Comparison of ENCODE assay signal across 12 cellular contexts in the genomic region with DNA sequence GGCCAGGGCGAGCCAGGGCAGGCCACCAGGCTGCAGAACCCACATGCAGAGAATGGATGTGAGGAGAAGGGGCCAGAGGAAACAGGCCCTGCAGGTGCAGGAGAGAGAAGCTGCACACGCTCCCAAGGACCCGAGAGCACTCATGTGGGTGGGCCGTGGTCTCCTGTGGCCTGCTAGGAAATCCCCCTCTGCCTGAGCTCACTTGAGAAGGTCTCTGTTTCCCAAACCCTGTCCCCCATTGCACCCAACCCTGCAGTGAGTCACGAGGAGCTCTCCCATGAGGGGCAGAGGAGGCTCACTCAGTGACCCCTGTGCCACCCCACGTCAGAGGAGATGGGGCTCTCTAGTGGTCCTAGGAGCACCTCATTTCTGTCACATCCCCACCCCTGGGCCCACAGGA.
DNase-seq lines count a peak whose midpoint lies in the region; ATAC-seq, FAIRE-seq and TF ChIP-seq lines count a peak whose summit lies in the region.
"Had no signal": no experiment of that assay in that cellular context is flagged by ENCODE, and none has a peak within 500 bp of the region (broad histone marks: within the 10 kb centered on the region; RNA-seq: fewer than 3 reads in every experiment).

No MANE protein-coding gene starts in this region.

- intact Hi-C loops in activated T-helper 2 cell treated with anti-CD3 and anti-CD28 coated beads, Interferon-gamma antibody, Interleukin-2, Interleukin-4, amounts not matched to agents 10 μg/mL and 5 μg/mL and 100 μg/mL, durations not matched to agents 14 hours and 24 hours and 36 hours (cut with micrococcal nuclease), result loop anchor here (5.0 kb wide), 1 partner anchor 175 kb away; no protein-coding TSS in a partner anchor
- intact Hi-C loops in right lobe of liver (cut with DNase I), result no loop called here

- no peaks in the 10 kb centered on the region for H3K36me3 Mint-ChIP-seq in activated T-helper 2 cell treated with anti-CD3 and anti-CD28 coated beads, Interferon-gamma antibody, Interleukin-2, Interleukin-4, amounts not matched to agents 10 μg/mL and 5 μg/mL and 100 μg/mL, durations not matched to agents 14 hours and 24 hours and 36 hours (ENCODE audit: low read depth)
- no peaks in the 10 kb centered on the region for H3K36me3 Mint-ChIP-seq in mesothelial cell of epicardium

- ATAC-seq in HG03354 (IDR thresholded peaks at IDR 0.05; ENCODE audit: poor library complexity, severe bottlenecking, unreplicated experiment) (peak; percentile 25), right lobe of liver (no peak)

- DNase-seq in GM10266 (ENCODE audit: extremely low spot score) (peak; percentile 79), mesothelial cell of epicardium (ENCODE audit: low spot score in 2 of 2, unreplicated experiment in 2 of 2) (no peak), HTR-8/SVneo (ENCODE audit: insufficient read length, low spot score) (no peak), right lobe of liver (no peak), LoVo (ENCODE audit: low spot score) (no peak)
- no peak for DNase-seq in activated T-helper 2 cell treated with anti-CD3 and anti-CD28 coated beads, Interferon-gamma antibody, Interleukin-2, Interleukin-4, amounts not matched to agents 10 μg/mL and 5 μg/mL and 100 μg/mL, durations not matched to agents 14 hours and 24 hours and 36 hours (ENCODE audit: low spot score)
- DNase-seq in stimulated activated CD4-positive, alpha-beta T cell treated with anti-CD3 and anti-CD28 coated beads, Interleukin-4, amount 100 ng/mL, for 1 hour, result peak; percentile 71
- DNase-seq: caudate nucleus, glutamatergic neuron, NCI-H510A, T1000 had no signal

- no peak for FAIRE-seq in HTR-8/SVneo (lab: Jason Lieb, UNC)

- WGBS in right lobe of liver (ENCODE audit: insufficient coverage, low coverage, low lambda C conversion rate, missing lambda C conversion rate), result 60% methylated on average over 1 of the region's 6 CpGs

- no peaks in the 10 kb centered on the region for H3K36me3 ChIP-seq in right lobe of liver

- no peak for TF ChIP-seq POLR2A in right lobe of liver (IDR thresholded peaks at IDR 0.05)

- TF ChIP-seq CTCF in GM10266 (IDR thresholded peaks at IDR 0.05; ENCODE audit: control insufficient read depth, insufficient read depth, low read depth, missing control alignments) (no peak), mesothelial cell of epicardium (IDR thresholded peaks at IDR 0.05; ENCODE audit: unreplicated experiment) (no peak), right lobe of liver (IDR thresholded peaks at IDR 0.05) (no peak)

- no peaks in the 10 kb centered on the region for H3K9me3 Mint-ChIP-seq in activated T-helper 2 cell treated with anti-CD3 and anti-CD28 coated beads, Interferon-gamma antibody, Interleukin-2, Interleukin-4, amounts not matched to agents 10 μg/mL and 5 μg/mL and 100 μg/mL, durations not matched to agents 14 hours and 24 hours and 36 hours
- H3K9me3 Mint-ChIP-seq in mesothelial cell of epicardium, result no peaks in the 10 kb centered on the region

- peaks cover 77% of the 10 kb centered on the region for H3K4me1 Mint-ChIP-seq in activated T-helper 2 cell treated with anti-CD3 and anti-CD28 coated beads, Interferon-gamma antibody, Interleukin-2, Interleukin-4, amounts not matched to agents 10 μg/mL and 5 μg/mL and 100 μg/mL, durations not matched to agents 14 hours and 24 hours and 36 hours (ENCODE audit: low read depth)
- peaks cover 10% of the 10 kb centered on the region for H3K4me1 Mint-ChIP-seq in mesothelial cell of epicardium

- H3K9me3 ChIP-seq in right lobe of liver, result no peaks in the 10 kb centered on the region

- no peak overlapping the region for H3K4me3 ChIP-seq in right lobe of liver

- H3K27me3 Mint-ChIP-seq in activated T-helper 2 cell treated with anti-CD3 and anti-CD28 coated beads, Interferon-gamma antibody, Interleukin-2, Interleukin-4, amounts not matched to agents 10 μg/mL and 5 μg/mL and 100 μg/mL, durations not matched to agents 14 hours and 24 hours and 36 hours (ENCODE audit: low read depth), result no peaks in the 10 kb centered on the region
- no peaks in the 10 kb centered on the region for H3K27me3 Mint-ChIP-seq in mesothelial cell of epicardium (ENCODE audit: low read depth)

- peaks cover 0 to 13% (median 5%) of the 10 kb centered on the region in 4 donors for H3K4me1 ChIP-seq in right lobe of liver

- H3K27ac ChIP-seq in right lobe of liver, result no peak overlapping the region

- no peaks in the 10 kb centered on the region for H3K27me3 ChIP-seq in right lobe of liver

- H3K27ac Mint-ChIP-seq in activated T-helper 2 cell treated with anti-CD3 and anti-CD28 coated beads, Interferon-gamma antibody, Interleukin-2, Interleukin-4, amounts not matched to agents 10 μg/mL and 5 μg/mL and 100 μg/mL, durations not matched to agents 14 hours and 24 hours and 36 hours, result peak overlapping the region; percentile 95
- H3K27ac Mint-ChIP-seq in mesothelial cell of epicardium, result no peak overlapping the region

- peak overlapping the region; percentile 23 for H3K4me3 Mint-ChIP-seq in activated T-helper 2 cell treated with anti-CD3 and anti-CD28 coated beads, Interferon-gamma antibody, Interleukin-2, Interleukin-4, amounts not matched to agents 10 μg/mL and 5 μg/mL and 100 μg/mL, durations not matched to agents 14 hours and 24 hours and 36 hours (ENCODE audit: low read depth)
- no peak overlapping the region for H3K4me3 Mint-ChIP-seq in mesothelial cell of epicardium

Comparison
In these comparisons a context has a peak if more than half of its experiments do, and no peak if none do; other contexts are left out.
1. DNase-seq: peak in GM10266 (single experiment) and stimulated activated CD4-positive, alpha-beta T cell treated with anti-CD3 and anti-CD28 coated beads, Interleukin-4, amount 100 ng/mL, for 1 hour (single experiment); none in activated T-helper 2 cell treated with anti-CD3 and anti-CD28 coated beads, Interferon-gamma antibody, Interleukin-2, Interleukin-4, amounts not matched to agents 10 μg/mL and 5 μg/mL and 100 μg/mL, durations not matched to agents 14 hours and 24 hours and 36 hours (single experiment), mesothelial cell of epicardium (0 of 2), HTR-8/SVneo (single experiment), right lobe of liver (0 of 3) and LoVo (single experiment).